ENCODE assay signal across 8 cellular contexts in genomic region chr3:155853214-155854146, GRCh38. TPM values are rescaled to one million over a fixed set of nuclear protein-coding genes. Genes with fewer than 3 reads are reported as not detected.
DNase-seq lines count a peak whose midpoint lies in the region; ATAC-seq and TF ChIP-seq lines count a peak whose summit lies in the region.

No MANE protein-coding gene starts in this region.

- no peak for TF ChIP-seq CTCF in colonic mucosa (IDR thresholded peaks at IDR 0.05)
- TF ChIP-seq CTCF in lung (IDR thresholded peaks at IDR 0.05; ENCODE audit: control extremely low read depth, extremely low read depth) = no peak

- H3K9me3 Mint-ChIP-seq in stimulated activated effector memory CD8-positive, alpha-beta T cell treated with anti-CD3 and anti-CD28 coated beads, Interleukin-12 subunit alpha, Interleukin-12 subunit beta, amount 100 ng/mL, for 72 hours = no peaks in the 10 kb centered on the region

- 2% methylated on average over 45 of the region's 45 CpGs for WGBS in lung, 2 donors

- H3K36me3 Mint-ChIP-seq in T-helper 17 cell (ENCODE audit: low read depth) = no peaks in the 10 kb centered on the region
- H3K36me3 Mint-ChIP-seq in stimulated activated effector memory CD8-positive, alpha-beta T cell treated with anti-CD3 and anti-CD28 coated beads, Interleukin-12 subunit alpha, Interleukin-12 subunit beta, amount 100 ng/mL, for 72 hours = peaks cover 51% of the 10 kb centered on the region

- H3K27ac ChIP-seq in colonic mucosa (peak overlapping the region; percentile 98), lung (ENCODE audit: low read depth in 1 of 2, low read length in 1 of 2) (peak overlapping the region; percentile 88 to 90)

- peak overlapping the region; percentile 87 to 98 for H3K9ac ChIP-seq in colonic mucosa (ENCODE audit: low read depth in 2 of 2, low read length in 2 of 2)

- H3K36me3 ChIP-seq in colonic mucosa (no peaks in the 10 kb centered on the region), lung (ENCODE audit: control insufficient read depth in 2 of 2, insufficient read depth in 2 of 2, low read length in 2 of 2) (no peaks in the 10 kb centered on the region)

- H3K27ac Mint-ChIP-seq in T-helper 17 cell = peak overlapping the region; percentile 94
- peak overlapping the region; percentile 97 for H3K27ac Mint-ChIP-seq in stimulated activated effector memory CD8-positive, alpha-beta T cell treated with anti-CD3 and anti-CD28 coated beads, Interleukin-12 subunit alpha, Interleukin-12 subunit beta, amount 100 ng/mL, for 72 hours

- H3K4me1 Mint-ChIP-seq in T-helper 17 cell = peaks cover 29% of the 10 kb centered on the region
- peaks cover 38% of the 10 kb centered on the region for H3K4me1 Mint-ChIP-seq in stimulated activated effector memory CD8-positive, alpha-beta T cell treated with anti-CD3 and anti-CD28 coated beads, Interleukin-12 subunit alpha, Interleukin-12 subunit beta, amount 100 ng/mL, for 72 hours

- H3K4me3 ChIP-seq in colonic mucosa = peak overlapping the region; percentile 96
- H3K4me3 ChIP-seq in lung = peak overlapping the region; percentile 74

- peak; percentile 77 for DNase-seq in activated effector memory CD4-positive, alpha-beta T cell treated with anti-CD3 and anti-CD28 coated beads, Interleukin-2, amount 50 U/mL, for 16 hours
- no peak for DNase-seq in activated effector memory CD4-positive, alpha-beta T cell treated with Interleukin-2 at 50 U/mL for 16 hours
- DNase-seq in T-helper 17 cell (peak; percentile 7 to 28 (median 20)), colonic mucosa (peak; percentile 37), lung (ENCODE audit: low spot score) (no peak), foreskin melanocyte (no peak)
- peak in 1 of 2 donors; percentile 18 for DNase-seq in stimulated activated effector memory CD8-positive, alpha-beta T cell treated with anti-CD3 and anti-CD28 coated beads, Interleukin-12 subunit alpha, Interleukin-12 subunit beta, amount 100 ng/mL, for 72 hours (ENCODE audit: low spot score in 2 of 2)

- H3K27me3 ChIP-seq in colonic mucosa = no peaks in the 10 kb centered on the region
- H3K27me3 ChIP-seq in lung (ENCODE audit: control insufficient read depth, insufficient read depth) = no peaks in the 10 kb centered on the region

- ATAC-seq in HG03135 (IDR thresholded peaks at IDR 0.05; ENCODE audit: unreplicated experiment) = peak; percentile 2
- no peak for ATAC-seq in T-helper 17 cell
- ATAC-seq in lung (ENCODE audit: insufficient read depth, low FRiP score) = peak; percentile 2
- peak; percentile 6 for ATAC-seq in stimulated activated effector memory CD8-positive, alpha-beta T cell treated with anti-CD3 and anti-CD28 coated beads, Interleukin-12 subunit alpha, Interleukin-12 subunit beta, amount 100 ng/mL, for 72 hours

- H3K9me3 ChIP-seq in T-helper 17 cell (ENCODE audit: control insufficient read depth, low read length, poor library complexity, severe bottlenecking) (no peaks in the 10 kb centered on the region), colonic mucosa (no peaks in the 10 kb centered on the region), lung (ENCODE audit: control insufficient read depth in 2 of 2, insufficient read depth in 1 of 2, low read length in 1 of 2) (no peaks in the 10 kb centered on the region)

- peaks cover 25% of the 10 kb centered on the region for H3K4me1 ChIP-seq in colonic mucosa
- peaks cover 4 to 22% of the 10 kb centered on the region in 2 donors for H3K4me1 ChIP-seq in lung (ENCODE audit: control insufficient read depth in 2 of 2, insufficient read depth in 2 of 2, low read length in 2 of 2)

- H3K4me3 Mint-ChIP-seq in T-helper 17 cell = peak overlapping the region; percentile 95
- peak overlapping the region; percentile 97 for H3K4me3 Mint-ChIP-seq in stimulated activated effector memory CD8-positive, alpha-beta T cell treated with anti-CD3 and anti-CD28 coated beads, Interleukin-12 subunit alpha, Interleukin-12 subunit beta, amount 100 ng/mL, for 72 hours

- no peaks in the 10 kb centered on the region for H3K27me3 Mint-ChIP-seq in T-helper 17 cell

- intact Hi-C loops in colonic mucosa (cut with DNase I) = loop anchor here (10.0 kb wide), 1 partner anchor 109 kb away; the partner anchor contains the start of gene PLCH1

RNA-seq across cellular contexts. Expression of gene SLC33A1, which starts 0.7 kb away (rescaled TPM):
- total RNA-seq in T-helper 17 cell (10 to 100 TPM; 17.3 to 23.7 TPM), colonic mucosa (10 to 100 TPM; 29.4 to 30.9 TPM), lung (10 to 100 TPM; 37.3 to 40.2 TPM)
- polyA plus RNA-seq in lung = 10 to 100 TPM; 12.0 to 21.6 TPM

RNA-seq across cellular contexts. Expression of gene GMPS, which starts 17.0 kb away (rescaled TPM):
- total RNA-seq in T-helper 17 cell (10 to 100 TPM; 37.8 to 48.2 TPM), colonic mucosa (10 to 100 TPM; 40.9 to 62.9 TPM), lung (10 to 100 TPM; 25.1 to 38.1 TPM)
- 10 to 100 TPM; 17.0 to 18.8 TPM for polyA plus RNA-seq in lung

RNA-seq across cellular contexts. Expression of gene C3orf33, which starts 47.4 kb away (rescaled TPM):
- total RNA-seq in T-helper 17 cell (1 to 10 TPM; 2.1 to 2.4 TPM), colonic mucosa (1 to 10 TPM; 2.4 to 2.8 TPM), lung (1 to 10 TPM; 2.3 to 4.9 TPM)
- polyA plus RNA-seq in lung = 1 to 10 TPM; 2.6 TPM

Comparison
In these comparisons a context has a peak if more than half of its experiments do, and no peak if none do; other contexts are left out.
1. DNase-seq: peak in activated effector memory CD4-positive, alpha-beta T cell treated with anti-CD3 and anti-CD28 coated beads, Interleukin-2, amount 50 U/mL, for 16 hours (single experiment), T-helper 17 cell (3 of 3) and colonic mucosa (single experiment); none in activated effector memory CD4-positive, alpha-beta T cell treated with Interleukin-2 at 50 U/mL for 16 hours (single experiment), lung (single experiment) and foreskin melanocyte (single experiment).